Comparison of ENCODE assay signal across 8 cellular contexts in genomic region chr3:173396191-173397041, GRCh38. TPM values are rescaled to one million over a fixed set of nuclear protein-coding genes. Genes with fewer than 3 reads are reported as not detected.
DNase-seq lines count a peak whose midpoint lies in the region; ATAC-seq lines count a peak whose summit lies in the region.

No MANE protein-coding gene starts in this region.

- H3K27me3 Mint-ChIP-seq in activated naive CD8-positive, alpha-beta T cell treated with anti-CD3 and anti-CD28 coated beads, Interleukin-2, amount 50 U/mL, for 24 hours: peaks cover 61% of the 10 kb centered on the region

- H3K36me3 ChIP-seq in MG63: no peaks in the 10 kb centered on the region

- intact Hi-C loops in posterior vena cava (cut with DNase I): no loop called here

- peaks cover 5% of the 10 kb centered on the region for H3K9me3 Mint-ChIP-seq in activated naive CD8-positive, alpha-beta T cell treated with anti-CD3 and anti-CD28 coated beads, Interleukin-2, amount 50 U/mL, for 24 hours
- no peaks in the 10 kb centered on the region for H3K9me3 Mint-ChIP-seq in stimulated activated effector memory CD8-positive, alpha-beta T cell treated with anti-CD3 and anti-CD28 coated beads, Interleukin-12 subunit alpha, Interleukin-12 subunit beta, amount 100 ng/mL, for 72 hours

- peak overlapping the region; percentile 68 for H3K4me3 ChIP-seq in MG63

- ATAC-seq in activated naive CD8-positive, alpha-beta T cell treated with anti-CD3 and anti-CD28 coated beads, Interleukin-2, amount 50 U/mL, for 24 hours: no peak
- no peak for ATAC-seq in stimulated activated effector memory CD8-positive, alpha-beta T cell treated with anti-CD3 and anti-CD28 coated beads, Interleukin-12 subunit alpha, Interleukin-12 subunit beta, amount 100 ng/mL, for 72 hours
- no peak for ATAC-seq in HG02798 (IDR thresholded peaks at IDR 0.05; ENCODE audit: poor library complexity, unreplicated experiment)
- no peak for ATAC-seq in GM19395 (IDR thresholded peaks at IDR 0.05; ENCODE audit: unreplicated experiment)

- no peak overlapping the region for H3K27ac Mint-ChIP-seq in activated naive CD8-positive, alpha-beta T cell treated with anti-CD3 and anti-CD28 coated beads, Interleukin-2, amount 50 U/mL, for 24 hours
- H3K27ac Mint-ChIP-seq in stimulated activated effector memory CD8-positive, alpha-beta T cell treated with anti-CD3 and anti-CD28 coated beads, Interleukin-12 subunit alpha, Interleukin-12 subunit beta, amount 100 ng/mL, for 72 hours: no peak overlapping the region

- H3K4me1 Mint-ChIP-seq in activated naive CD8-positive, alpha-beta T cell treated with anti-CD3 and anti-CD28 coated beads, Interleukin-2, amount 50 U/mL, for 24 hours: peaks cover 27% of the 10 kb centered on the region
- peaks cover 12% of the 10 kb centered on the region for H3K4me1 Mint-ChIP-seq in stimulated activated effector memory CD8-positive, alpha-beta T cell treated with anti-CD3 and anti-CD28 coated beads, Interleukin-12 subunit alpha, Interleukin-12 subunit beta, amount 100 ng/mL, for 72 hours

- peak overlapping the region; percentile 73 for H3K4me3 Mint-ChIP-seq in activated naive CD8-positive, alpha-beta T cell treated with anti-CD3 and anti-CD28 coated beads, Interleukin-2, amount 50 U/mL, for 24 hours
- peak overlapping the region; percentile 58 for H3K4me3 Mint-ChIP-seq in stimulated activated effector memory CD8-positive, alpha-beta T cell treated with anti-CD3 and anti-CD28 coated beads, Interleukin-12 subunit alpha, Interleukin-12 subunit beta, amount 100 ng/mL, for 72 hours

- DNase-seq in DMS153 treated with DMSO at 0.1 percent for 48 hours (lab: John Stamatoyannopoulos, UW; ENCODE audit: unreplicated experiment) (peak; percentile 78), MG63 (peak; percentile 28), iPS-NIHi11 (ENCODE audit: low spot score) (peak; percentile 53), posterior vena cava (ENCODE audit: low spot score) (no peak)
- no peak for DNase-seq in activated naive CD8-positive, alpha-beta T cell treated with anti-CD3 and anti-CD28 coated beads, Interleukin-2, amount 50 U/mL, for 24 hours
- no peak for DNase-seq in stimulated activated effector memory CD8-positive, alpha-beta T cell treated with anti-CD3 and anti-CD28 coated beads, Interleukin-12 subunit alpha, Interleukin-12 subunit beta, amount 100 ng/mL, for 72 hours (ENCODE audit: low spot score in 2 of 2)

- peaks cover 4% of the 10 kb centered on the region for H3K36me3 Mint-ChIP-seq in activated naive CD8-positive, alpha-beta T cell treated with anti-CD3 and anti-CD28 coated beads, Interleukin-2, amount 50 U/mL, for 24 hours (ENCODE audit: low read depth)
- no peaks in the 10 kb centered on the region for H3K36me3 Mint-ChIP-seq in stimulated activated effector memory CD8-positive, alpha-beta T cell treated with anti-CD3 and anti-CD28 coated beads, Interleukin-12 subunit alpha, Interleukin-12 subunit beta, amount 100 ng/mL, for 72 hours

- H3K27me3 ChIP-seq in MG63: no peaks in the 10 kb centered on the region

- H3K9me3 ChIP-seq in MG63: no peaks in the 10 kb centered on the region

RNA-seq across cellular contexts. Expression of gene NLGN1, which starts 1.1 kb away (rescaled TPM):
- total RNA-seq in MG63 (2014; rRNA removed; shearing (Covaris generic); ENCODE audit: low replicate concordance): 4.0 and 10.0 TPM in 2 replicates
- 10 to 100 TPM; 11.5 to 14.5 TPM for total RNA-seq in posterior vena cava

Comparison
In these comparisons a context has a peak if more than half of its experiments do, and no peak if none do; other contexts are left out.
1. DNase-seq: peak in DMS153 treated with DMSO at 0.1 percent for 48 hours (single experiment), MG63 (single experiment) and iPS-NIHi11 (single experiment); none in activated naive CD8-positive, alpha-beta T cell treated with anti-CD3 and anti-CD28 coated beads, Interleukin-2, amount 50 U/mL, for 24 hours (single experiment), stimulated activated effector memory CD8-positive, alpha-beta T cell treated with anti-CD3 and anti-CD28 coated beads, Interleukin-12 subunit alpha, Interleukin-12 subunit beta, amount 100 ng/mL, for 72 hours (0 of 2) and posterior vena cava (single experiment).